Comparison of ENCODE assay signal across 7 cellular contexts in the genomic region with DNA sequence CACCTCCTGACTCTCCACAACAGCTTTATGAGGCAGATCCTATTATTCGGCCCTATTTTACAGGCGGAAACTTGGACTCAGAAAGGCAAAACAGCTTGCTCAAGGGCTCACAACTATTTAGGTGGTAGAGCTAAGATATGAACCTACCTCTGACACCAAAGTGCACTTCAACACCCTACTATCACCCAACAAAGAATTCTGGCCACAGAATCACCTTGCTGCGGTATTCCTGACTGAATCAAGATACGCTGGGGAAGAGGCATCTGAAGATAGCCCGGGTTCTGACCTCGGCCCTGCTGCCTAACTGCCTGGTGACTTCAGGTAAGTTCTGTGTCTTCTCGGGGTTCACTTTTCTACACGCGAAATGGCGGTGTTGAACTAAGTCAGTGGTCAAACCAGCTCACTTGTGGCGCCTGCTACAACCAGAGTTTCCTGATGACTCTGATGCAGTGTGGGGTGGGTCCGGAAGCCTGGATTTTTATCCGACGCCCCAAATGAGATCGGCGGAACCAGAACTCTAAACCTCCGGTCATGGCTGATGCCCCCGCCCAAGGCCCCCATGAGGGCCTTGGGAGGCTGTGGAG. TPM values are rescaled to one million over a fixed set of nuclear protein-coding genes. Genes with fewer than 3 reads are reported as not detected.
DNase-seq lines count a peak whose midpoint lies in the region; ATAC-seq and TF ChIP-seq lines count a peak whose summit lies in the region.

No MANE protein-coding gene starts in this region.

- H3K36me3 ChIP-seq in SJCRH30: no peaks in the 10 kb centered on the region
- H3K36me3 ChIP-seq in esophagus muscularis mucosa: no peaks in the 10 kb centered on the region

- no peak for TF ChIP-seq POLR2A in esophagus muscularis mucosa (IDR thresholded peaks at IDR 0.05; ENCODE audit: low read depth)

- intact Hi-C loops in esophagus muscularis mucosa (cut with DNase I): no loop called here

- ATAC-seq in GM19467 (IDR thresholded peaks at IDR 0.05; ENCODE audit: unreplicated experiment) (peak; percentile 1), GM21528 (IDR thresholded peaks at IDR 0.05; ENCODE audit: low FRiP score, unreplicated experiment) (no peak)

- H3K9me3 ChIP-seq in SJCRH30 (replicated peaks) (no peaks in the 10 kb centered on the region), esophagus muscularis mucosa (no peaks in the 10 kb centered on the region)

- H3K4me1 ChIP-seq in SJCRH30: no peaks in the 10 kb centered on the region
- peaks cover 56 to 66% (median 61%) of the 10 kb centered on the region in 4 donors for H3K4me1 ChIP-seq in esophagus muscularis mucosa

- 7% methylated on average over 18 of the region's 18 CpGs for WGBS in esophagus muscularis mucosa

- H3K27ac ChIP-seq in SJCRH30 (peak overlapping the region; percentile 86), esophagus muscularis mucosa (replicated peaks in 1 of 4) (peak overlapping the region; percentile 92 to 99 (median 96))

- DNase-seq in SJCRH30: no peak
- no peak for DNase-seq in esophagus muscularis mucosa (ENCODE audit: extremely low spot score)
- DNase-seq in retinal pigment epithelial cell (ENCODE audit: low read depth): no peak
- DNase-seq in SIG-M5 treated with dmso at 0.1 percent for 504 hours (lab: John Stamatoyannopoulos, UW; ENCODE audit: unreplicated experiment): no peak
- DNase-seq in C1 segment of cervical spinal cord (lab: John Stamatoyannopoulos, UW): no peak

- peak overlapping the region; percentile 97 for H3K4me3 ChIP-seq in SJCRH30
- H3K4me3 ChIP-seq in esophagus muscularis mucosa: peak overlapping the region; percentile 70 to 93 (median 82)
- peak overlapping the region; percentile 94 for H3K4me3 ChIP-seq in retinal pigment epithelial cell (ENCODE audit: low read length)

- no peak for TF ChIP-seq EP300 in esophagus muscularis mucosa (IDR thresholded peaks at IDR 0.05)

- TF ChIP-seq CTCF in esophagus muscularis mucosa (IDR thresholded peaks at IDR 0.05): no peak
- no peak for TF ChIP-seq CTCF in retinal pigment epithelial cell (conservative IDR thresholded peaks at IDR 0.05; ENCODE audit: low read depth, low read length)

- H3K27me3 ChIP-seq in SJCRH30 (no peaks in the 10 kb centered on the region), esophagus muscularis mucosa (no peaks in the 10 kb centered on the region)

RNA-seq across cellular contexts. Expression of a gene that starts 0.6 kb away (rescaled TPM):
- 64.8 and 72.3 TPM in 2 replicates for total RNA-seq in SJCRH30 (2014; rRNA removed; shearing (Covaris generic))
- 100 to 1,000 TPM in 1 of 4 donors, 10 to 100 TPM in 3; 61.5 to 101 (median 92.9) TPM for total RNA-seq in esophagus muscularis mucosa

RNA-seq across cellular contexts. Expression of a gene that starts 26.6 kb away (rescaled TPM):
- not detected in 2 replicates for total RNA-seq in SJCRH30 (2014; rRNA removed; shearing (Covaris generic))
- total RNA-seq in esophagus muscularis mucosa: 1 to 10 TPM in 2 of 4 donors, under 1 TPM in 1, not detected in 1; 0.45 to 1.8 (median 1.7) TPM

RNA-seq across cellular contexts. Expression of a gene that starts 59.7 kb away (rescaled TPM):
- total RNA-seq in SJCRH30 (2014; rRNA removed; shearing (Covaris generic)): 2.6 and 2.7 TPM in 2 replicates
- total RNA-seq in esophagus muscularis mucosa: 10 to 100 TPM; 35.1 to 62.7 (median 47.6) TPM
